Comparison of ENCODE assay signal across 10 cellular contexts in genomic region chr5:54522080-54522479, GRCh38. TPM values are rescaled to one million over a fixed set of nuclear protein-coding genes. Genes with fewer than 3 reads are reported as not detected.
DNase-seq lines count a peak whose midpoint lies in the region; ATAC-seq, FAIRE-seq and TF ChIP-seq lines count a peak whose summit lies in the region.
"Had no signal": no experiment of that assay in that cellular context is flagged by ENCODE, and none has a peak within 500 bp of the region (broad histone marks: within the 10 kb centered on the region; RNA-seq: fewer than 3 reads in every experiment).

No MANE protein-coding gene starts in this region.

- peak overlapping the region; percentile 29 for H3K4me3 Mint-ChIP-seq in activated T-cell treated with anti-CD3 and anti-CD28 coated beads, Interleukin-2, amount 50 U/mL, for 4 hours
- H3K4me3 Mint-ChIP-seq in T-helper 2 cell treated with Interferon-gamma antibody and Interleukin-4, amounts not matched to agents 5 μg/mL and 100 μg/mL, for 36 hours = peak overlapping the region; percentile 68

- DNase-seq in activated T-cell treated with anti-CD3 and anti-CD28 coated beads, Interleukin-2, amount 50 U/mL, for 4 hours = no peak
- no peak for DNase-seq in activated T-cell treated with anti-CD3 and anti-CD28 coated beads, Interleukin-2, amount 50 U/mL, for 48 hours
- no peak for DNase-seq in T-helper 2 cell treated with Interferon-gamma antibody and Interleukin-4, amounts not matched to agents 5 μg/mL and 100 μg/mL, for 36 hours (ENCODE audit: low spot score)
- DNase-seq in kidney (no peak), stomach (no peak), amygdala (lab: John Stamatoyannopoulos, UW) (no peak), RPMI8226 (no peak), NCI-H82 treated with DMSO at 0.1 percent for 48 hours (lab: John Stamatoyannopoulos, UW; ENCODE audit: unreplicated experiment) (no peak)
- DNase-seq: activated naive CD4-positive, alpha-beta T cell; stimulated activated CD4-positive, alpha-beta T cell treated with anti-CD3 and anti-CD28 coated beads, Interleukin-4, amount 100 ng/mL, for 4 hours had no signal

- TF ChIP-seq CTCF in kidney (IDR thresholded peaks at IDR 0.05; ENCODE audit: borderline replicate concordance, extremely low read depth, insufficient read depth) (no peak), stomach (IDR thresholded peaks at IDR 0.05) (no peak)

- H3K36me3 Mint-ChIP-seq in activated T-cell treated with anti-CD3 and anti-CD28 coated beads, Interleukin-2, amount 50 U/mL, for 4 hours (ENCODE audit: insufficient read depth) = peaks cover 2% of the 10 kb centered on the region
- peaks cover 49% of the 10 kb centered on the region for H3K36me3 Mint-ChIP-seq in T-helper 2 cell treated with Interferon-gamma antibody and Interleukin-4, amounts not matched to agents 5 μg/mL and 100 μg/mL, for 36 hours (ENCODE audit: low read depth)

- no peaks in the 10 kb centered on the region for H3K27me3 ChIP-seq in stomach

- no peak for TF ChIP-seq POLR2A in stomach (IDR thresholded peaks at IDR 0.05)

- no peaks in the 10 kb centered on the region for H3K9me3 ChIP-seq in kidney (ENCODE audit: control insufficient read depth in 1 of 2, low read length in 2 of 2)
- no peaks in the 10 kb centered on the region for H3K9me3 ChIP-seq in stomach

- H3K4me3 ChIP-seq in kidney (ENCODE audit: low read length in 2 of 2) (peak overlapping the region; percentile 60 to 90), stomach (peak overlapping the region; percentile 85 to 100 (median 98))

- 79 to 87% (median 85%) methylated on average over 4 of the region's 4 CpGs for WGBS in stomach, 5 donors

- no peak for ATAC-seq in activated T-cell treated with anti-CD3 and anti-CD28 coated beads, Interleukin-2, amount 50 U/mL, for 4 hours

- no peak for FAIRE-seq in kidney (lab: Jason Lieb, UNC)

- peak overlapping the region; percentile 1 to 51 for H3K9ac ChIP-seq in kidney (ENCODE audit: low read length in 2 of 2)

- H3K4me1 Mint-ChIP-seq in activated T-cell treated with anti-CD3 and anti-CD28 coated beads, Interleukin-2, amount 50 U/mL, for 4 hours (ENCODE audit: low read depth) = peaks cover 67% of the 10 kb centered on the region
- H3K4me1 Mint-ChIP-seq in T-helper 2 cell treated with Interferon-gamma antibody and Interleukin-4, amounts not matched to agents 5 μg/mL and 100 μg/mL, for 36 hours (ENCODE audit: low read depth) = peaks cover 48% of the 10 kb centered on the region

- H3K27ac Mint-ChIP-seq in T-helper 2 cell treated with Interferon-gamma antibody and Interleukin-4, amounts not matched to agents 5 μg/mL and 100 μg/mL, for 36 hours = no peak overlapping the region

- no peak for TF ChIP-seq EP300 in stomach (IDR thresholded peaks at IDR 0.05)

- no peaks in the 10 kb centered on the region for H3K9me3 Mint-ChIP-seq in activated T-cell treated with anti-CD3 and anti-CD28 coated beads, Interleukin-2, amount 50 U/mL, for 4 hours
- no peaks in the 10 kb centered on the region for H3K9me3 Mint-ChIP-seq in T-helper 2 cell treated with Interferon-gamma antibody and Interleukin-4, amounts not matched to agents 5 μg/mL and 100 μg/mL, for 36 hours

- intact Hi-C loops in kidney (cut with DNase I) = no loop called here
- intact Hi-C loops in stomach (cut with DNase I; ENCODE audit: low total_unique reads) = no loop called here

- H3K4me1 ChIP-seq in kidney (ENCODE audit: control insufficient read depth in 1 of 2, insufficient read depth in 1 of 2, low read depth in 1 of 2, low read length in 2 of 2) = peaks cover 22 to 36% of the 10 kb centered on the region in 2 donors
- peaks cover 60 to 87% (median 74%) of the 10 kb centered on the region in 4 donors for H3K4me1 ChIP-seq in stomach

- H3K36me3 ChIP-seq in kidney (ENCODE audit: control insufficient read depth in 1 of 2, insufficient read depth in 2 of 2, low read length in 2 of 2) (no peaks in the 10 kb centered on the region), stomach (peaks cover 0 to 5% (median 0%) of the 10 kb centered on the region in 4 donors)

- no peaks in the 10 kb centered on the region for H3K27me3 Mint-ChIP-seq in activated T-cell treated with anti-CD3 and anti-CD28 coated beads, Interleukin-2, amount 50 U/mL, for 4 hours (ENCODE audit: low read depth)
- H3K27me3 Mint-ChIP-seq in T-helper 2 cell treated with Interferon-gamma antibody and Interleukin-4, amounts not matched to agents 5 μg/mL and 100 μg/mL, for 36 hours (ENCODE audit: low read depth) = peaks cover 3% of the 10 kb centered on the region

- peak overlapping the region in 1 of 2 donors; percentile 5 for H3K27ac ChIP-seq in kidney (ENCODE audit: low read depth in 2 of 2, low read length in 2 of 2)
- peak overlapping the region in 4 of 5 donors; percentile 95 to 98 (median 96) for H3K27ac ChIP-seq in stomach

RNA-seq across cellular contexts. Expression of gene SNX18, which starts 4.5 kb away (rescaled TPM):
- 10 to 100 TPM; 10.2 to 11.7 (median 10.9) TPM for total RNA-seq in activated T-cell treated with anti-CD3 and anti-CD28 coated beads, Interleukin-2, amount 50 U/mL, for 4 hours
- 40.5 TPM for total RNA-seq in kidney
- polyA plus RNA-seq in kidney (ENCODE audit: insufficient read depth, low read depth, low replicate concordance) = 10.4 TPM
- 10 to 100 TPM; 23.9 to 77.9 (median 40.4) TPM for total RNA-seq in stomach
- polyA plus RNA-seq in stomach = 10 to 100 TPM in 2 of 3 donors, 1 to 10 TPM in 1; 4.4 to 14.2 (median 12.5) TPM
